Comparison of ENCODE assay signal across 27 cellular contexts in genomic region chr10:114502071-114502470, GRCh38.
DNase-seq lines count a peak whose midpoint lies in the region; ATAC-seq, FAIRE-seq and TF ChIP-seq lines count a peak whose summit lies in the region.
"Had no signal": no experiment of that assay in that cellular context is flagged by ENCODE, and none has a peak within 500 bp of the region (broad histone marks: within the 10 kb centered on the region; RNA-seq: fewer than 3 reads in every experiment).

No MANE protein-coding gene starts in this region.

- no peak overlapping the region for H3K4me3 ChIP-seq in endothelial cell of umbilical vein (replicated peaks in 1 of 3; ENCODE audit: insufficient read depth in 1 of 3, low read depth in 1 of 3, low read length in 3 of 3)
- H3K4me3 ChIP-seq: esophagus muscularis mucosa, HAP-1, pancreas, right atrium auricular region had no signal

- H3K4me1 Mint-ChIP-seq in activated naive CD4-positive, alpha-beta T cell treated with anti-CD3 and anti-CD28 coated beads, Interleukin-2, amount 10 ng/mL, durations not matched to agents 7 days and 5 days: peaks cover 88% of the 10 kb centered on the region
- H3K4me1 Mint-ChIP-seq in activated B cell treated with CpG ODN at 0.5 μM for 24 hours: peaks cover 86% of the 10 kb centered on the region
- peaks cover 54 to 74% of the 10 kb centered on the region in 2 donors for H3K4me1 Mint-ChIP-seq in immature natural killer cell

- peak overlapping the region; percentile 31 for H3K27ac ChIP-seq in endothelial cell of umbilical vein (ENCODE audit: insufficient read depth, low read depth, low read length)
- H3K27ac ChIP-seq: brain microvascular endothelial cell, HL-60, pancreas had no signal

- H4K20me1 ChIP-seq in endothelial cell of umbilical vein (replicated peaks; ENCODE audit: control insufficient read depth, extremely low read depth, insufficient read depth, low read length): no peaks in the 10 kb centered on the region

- CTCF ChIA-PET in activated naive CD4-positive, alpha-beta T cell treated with anti-CD3 and anti-CD28 coated beads, Interleukin-2, amount 10 ng/mL, durations not matched to agents 7 days and 5 days (lab: Charles Lee): interaction anchor here (1.5 to 3.4 kb wide), 3 partner anchors 12 to 24 kb away, joined by 5 to 17 read pairs (median 13); no protein-coding TSS in a partner anchor
- CTCF ChIA-PET in activated B cell treated with CpG ODN at 0.5 μM for 24 hours (lab: Charles Lee) (interaction anchor here (1.4 to 2.7 kb wide), 4 partner anchors 15 to 31 kb away, joined by 3 to 8 read pairs (median 4); no protein-coding TSS in a partner anchor), endothelial cell of umbilical vein (lab: Charles Lee) (interaction anchor here (0.8 to 1.3 kb wide), 3 partner anchors 10 to 43 kb away, joined by 3 read pairs; no protein-coding TSS in a partner anchor)

- FAIRE-seq in endothelial cell of umbilical vein (lab: Jason Lieb, UNC): peak; percentile 79
- FAIRE-seq: frontal cortex, pancreas, urothelium cell line had no signal

- no peak for TF ChIP-seq CTCF in activated B cell treated with CpG ODN at 0.5 μM for 24 hours (IDR thresholded peaks at IDR 0.05)
- no peak for TF ChIP-seq CTCF in endothelial cell of umbilical vein (IDR thresholded peaks at IDR 0.05; ENCODE audit: extremely low read depth in 1 of 2, insufficient read depth in 1 of 2, low read depth in 1 of 2, low read length in 2 of 2)

- TF ChIP-seq POLR2A in endothelial cell of umbilical vein (IDR thresholded peaks at IDR 0.05; ENCODE audit: low read depth, low read length): no peak

- dilution Hi-C loops in endothelial cell of umbilical vein (cut with MboI; ENCODE audit: extremely low pct_ligation_motif_present, low sequenced_read_pairs): no loop called here

- ATAC-seq in activated B cell treated with CpG ODN at 0.5 μM for 24 hours (ENCODE audit: low read depth): no peak
- no peak for ATAC-seq in GM18867 (IDR thresholded peaks at IDR 0.05; ENCODE audit: unreplicated experiment)
- ATAC-seq: left ventricle myocardium superior, pancreas had no signal

- POLR2A ChIA-PET in activated B cell treated with CpG ODN at 0.5 μM for 24 hours (lab: Charles Lee): interaction anchor here (10.4 kb wide), 1 partner anchor 22 kb away, joined by 268 read pairs; no protein-coding TSS in a partner anchor
- POLR2A ChIA-PET in endothelial cell of umbilical vein (lab: Charles Lee): no interaction called here

- H3K9me1 ChIP-seq in endothelial cell of umbilical vein (replicated peaks; ENCODE audit: control insufficient read depth, extremely low read depth, insufficient read depth, low read length): no peaks in the 10 kb centered on the region

- H3K27ac Mint-ChIP-seq in activated naive CD4-positive, alpha-beta T cell treated with anti-CD3 and anti-CD28 coated beads, Interleukin-2, amount 10 ng/mL, durations not matched to agents 7 days and 5 days: peak overlapping the region; percentile 74
- H3K27ac Mint-ChIP-seq in activated B cell treated with CpG ODN at 0.5 μM for 24 hours: peak overlapping the region; percentile 81
- peak overlapping the region in 1 of 6 donors; percentile 14 for H3K27ac Mint-ChIP-seq in immature natural killer cell

- peaks cover 0 to 2% of the 10 kb centered on the region in 2 experiments for H3K36me3 ChIP-seq in endothelial cell of umbilical vein (ENCODE audit: control insufficient read depth in 2 of 2, extremely low read depth in 1 of 2, insufficient read depth in 2 of 2, low read length in 2 of 2)
- H3K36me3 ChIP-seq: brain microvascular endothelial cell, HAP-1, pancreas had no signal

- H3K4me3 Mint-ChIP-seq in activated naive CD4-positive, alpha-beta T cell treated with anti-CD3 and anti-CD28 coated beads, Interleukin-2, amount 10 ng/mL, durations not matched to agents 7 days and 5 days: no peak overlapping the region
- H3K4me3 Mint-ChIP-seq in activated B cell treated with CpG ODN at 0.5 μM for 24 hours (no peak overlapping the region), immature natural killer cell (no peak overlapping the region)
- H3K4me3 Mint-ChIP-seq: nephron had no signal

- intact Hi-C loops in activated B cell treated with CpG ODN at 0.5 μM for 24 hours (cut with micrococcal nuclease): no loop called here
- intact Hi-C loops in endothelial cell of umbilical vein (cut with micrococcal nuclease): no loop called here

- no peaks in the 10 kb centered on the region for H3K27me3 ChIP-seq in endothelial cell of umbilical vein (ENCODE audit: control insufficient read depth in 2 of 2, insufficient read depth in 2 of 2, low read length in 2 of 2)
- H3K27me3 ChIP-seq: brain microvascular endothelial cell, esophagus muscularis mucosa, pancreas, right atrium auricular region had no signal

- peaks cover 3% of the 10 kb centered on the region for H3K9me3 Mint-ChIP-seq in activated naive CD4-positive, alpha-beta T cell treated with anti-CD3 and anti-CD28 coated beads, Interleukin-2, amount 10 ng/mL, durations not matched to agents 7 days and 5 days
- H3K9me3 Mint-ChIP-seq in activated B cell treated with CpG ODN at 0.5 μM for 24 hours (no peaks in the 10 kb centered on the region), immature natural killer cell (no peaks in the 10 kb centered on the region)
- H3K9me3 Mint-ChIP-seq: nephron had no signal

- no peak overlapping the region for H2AFZ ChIP-seq in endothelial cell of umbilical vein (ENCODE audit: low read depth, low read length)

- BruUV-seq in endothelial cell of umbilical vein (replicated peaks; lab: Mats Ljungman, UMichigan): no TSS peak

- H3K79me2 ChIP-seq in endothelial cell of umbilical vein (ENCODE audit: control insufficient read depth, insufficient read depth, low read length): no peaks in the 10 kb centered on the region

- H3K36me3 Mint-ChIP-seq in activated naive CD4-positive, alpha-beta T cell treated with anti-CD3 and anti-CD28 coated beads, Interleukin-2, amount 10 ng/mL, durations not matched to agents 7 days and 5 days: peaks cover 58% of the 10 kb centered on the region
- H3K36me3 Mint-ChIP-seq in activated B cell treated with CpG ODN at 0.5 μM for 24 hours (ENCODE audit: low read depth): peaks cover 9% of the 10 kb centered on the region
- no peaks in the 10 kb centered on the region for H3K36me3 Mint-ChIP-seq in immature natural killer cell

- H3K9me3 ChIP-seq in endothelial cell of umbilical vein (replicated peaks; ENCODE audit: control insufficient read depth, insufficient read depth, low read length): no peaks in the 10 kb centered on the region
- H3K9me3 ChIP-seq: esophagus muscularis mucosa, HAP-1, pancreas, right atrium auricular region had no signal

- no peaks in the 10 kb centered on the region for H3K27me3 Mint-ChIP-seq in activated naive CD4-positive, alpha-beta T cell treated with anti-CD3 and anti-CD28 coated beads, Interleukin-2, amount 10 ng/mL, durations not matched to agents 7 days and 5 days
- H3K27me3 Mint-ChIP-seq in activated B cell treated with CpG ODN at 0.5 μM for 24 hours (no peaks in the 10 kb centered on the region), immature natural killer cell (ENCODE audit: low read depth in 3 of 3) (peaks cover 0 to 2% (median 0%) of the 10 kb centered on the region in 3 donors)

- H3K9ac ChIP-seq in endothelial cell of umbilical vein (replicated peaks; ENCODE audit: extremely low read depth, insufficient read depth, low read length): no peak overlapping the region

- H3K4me2 ChIP-seq in endothelial cell of umbilical vein (ENCODE audit: insufficient read depth, low read length): peak overlapping the region; percentile 16

- H3K4me1 ChIP-seq in endothelial cell of umbilical vein (ENCODE audit: control insufficient read depth, extremely low read depth, insufficient read depth, low read length): peaks cover 44% of the 10 kb centered on the region

- DNase-seq in activated naive CD4-positive, alpha-beta T cell treated with anti-CD3 and anti-CD28 coated beads, Interleukin-2, amount 10 ng/mL, durations not matched to agents 7 days and 5 days: no peak
- DNase-seq in activated naive CD4-positive, alpha-beta T cell (lab: John Stamatoyannopoulos, UW): no peak
- no peak for DNase-seq in activated B cell treated with CpG ODN at 0.5 μM for 24 hours
- DNase-seq in endothelial cell of umbilical vein (ENCODE audit: low read depth, low spot score): peak; percentile 93
- no peak for DNase-seq in immature natural killer cell
- no peak for DNase-seq in stimulated activated CD4-positive, alpha-beta T cell treated with anti-CD3 and anti-CD28 coated beads, Interleukin-2, amount 100 ng/mL, for 48 hours
- DNase-seq: brain microvascular endothelial cell; C1 segment of cervical spinal cord; effector CD8-positive, alpha-beta T cell; EL; left ventricle myocardium superior; midbrain; NCI-H1092 treated with DMSO at 0.1 percent for 48 hours; NCI-H2081 treated with DMSO at 0.1 percent for 48 hours; NCI-H774; pancreas; RPMI8226; stimulated activated CD4-positive, alpha-beta T cell treated with anti-CD3 and anti-CD28 coated beads, Interleukin-4, amount 100 ng/mL, for 1 hour; stimulated activated naive CD4-positive, alpha-beta T cell had no signal

TF ChIP-seq in endothelial cell of umbilical vein, 7 proteins besides CTCF, POLR2A, EP300 and RAD21:
- no peak for TF ChIP-seq MYC (IDR thresholded peaks at IDR 0.05; ENCODE audit: low read depth, low read length)
- no peak for TF ChIP-seq MAX (IDR thresholded peaks at IDR 0.05; ENCODE audit: insufficient read depth, insufficient read length)
- no peak for TF ChIP-seq GATA2 (IDR thresholded peaks at IDR 0.05; ENCODE audit: insufficient read depth, insufficient read length, low read depth, low read length)
- no peak for TF ChIP-seq POLR2AphosphoS5 (IDR thresholded peaks at IDR 0.05; ENCODE audit: insufficient read depth, low read depth, low read length)
- TF ChIP-seq JUN (IDR thresholded peaks at IDR 0.05; ENCODE audit: borderline replicate concordance, insufficient read depth, insufficient read length, low read depth): no peak
- TF ChIP-seq EZH2 (IDR thresholded peaks at IDR 0.05; ENCODE audit: borderline replicate concordance, low read depth, low read length, severe bottlenecking): no peak
- TF ChIP-seq FOS (IDR thresholded peaks at IDR 0.05; ENCODE audit: borderline replicate concordance, insufficient read depth, low read length): no peak
